21 cellular contexts compared by ENCODE assay signal in the genomic region with DNA sequence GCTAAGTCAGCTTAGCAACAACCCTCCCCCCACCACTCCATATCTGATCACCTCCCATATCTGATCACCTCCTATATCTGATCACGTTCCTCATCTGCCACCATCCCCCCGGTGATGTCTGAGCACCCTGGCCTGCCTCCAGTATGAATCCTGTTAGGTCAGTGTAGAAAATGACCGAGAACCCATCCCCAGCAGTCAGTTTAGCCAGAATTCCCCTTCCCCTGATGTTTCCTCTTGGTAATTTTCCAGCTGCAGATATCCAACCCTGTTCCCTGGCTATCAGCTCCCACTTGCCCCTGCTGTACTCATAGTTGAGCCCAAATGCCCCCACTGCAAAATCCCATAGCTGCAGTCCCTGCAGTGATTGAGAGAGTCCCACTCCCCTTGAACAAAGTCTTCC. TPM values are rescaled to one million over a fixed set of nuclear protein-coding genes. Genes with fewer than 3 reads are reported as not detected.
DNase-seq lines count a peak whose midpoint lies in the region; ATAC-seq and TF ChIP-seq lines count a peak whose summit lies in the region.
"Had no signal": no experiment of that assay in that cellular context is flagged by ENCODE, and none has a peak within 500 bp of the region (broad histone marks: within the 10 kb centered on the region; RNA-seq: fewer than 3 reads in every experiment).

No MANE protein-coding gene starts in this region.

- no peak for ATAC-seq in CD4-positive, CD25-positive, alpha-beta regulatory T cell (ENCODE audit: low read depth in 2 of 2)
- no peak for ATAC-seq in central memory CD8-positive, alpha-beta T cell (replicated peaks; ENCODE audit: extremely low read depth, poor library complexity, severe bottlenecking)
- no peak for ATAC-seq in naive thymus-derived CD4-positive, alpha-beta T cell
- ATAC-seq in Right ventricle myocardium inferior, result no peak
- ATAC-seq: left colon had no signal

- H3K23me2 ChIP-seq in H9 (ENCODE audit: insufficient read length, low read depth, low read length, poor library complexity, severe bottlenecking), result no peaks in the 10 kb centered on the region

- no peak overlapping the region for H4K91ac ChIP-seq in H9 (ENCODE audit: insufficient read length, low read depth, low read length)

- H3K18ac ChIP-seq in H9 (ENCODE audit: insufficient read length, low read depth, low read length) (no peak overlapping the region), mesendoderm (ENCODE audit: low read length) (no peak overlapping the region)

- H3K14ac ChIP-seq in H9 (ENCODE audit: insufficient read depth, low read length), result no peak overlapping the region

- no peak overlapping the region for H3K4ac ChIP-seq in H9 (ENCODE audit: low read depth, low read length)
- H3K4ac ChIP-seq in mesendoderm (ENCODE audit: low read depth, low read length), result no peak overlapping the region

- intact Hi-C loops in naive thymus-derived CD4-positive, alpha-beta T cell (cut with micrococcal nuclease), result no loop called here
- intact Hi-C loops in Right ventricle myocardium inferior (cut with DNase I), result no loop called here

- H3K56ac ChIP-seq in H9 (ENCODE audit: insufficient read length, low read depth, low read length), result no peak overlapping the region
- no peak overlapping the region for H3K56ac ChIP-seq in mesendoderm (ENCODE audit: low read length)

- H3K4me3 ChIP-seq in CD4-positive, CD25-positive, alpha-beta regulatory T cell (ENCODE audit: low read depth, low read length), result no peak overlapping the region
- H3K4me3 ChIP-seq in naive thymus-derived CD4-positive, alpha-beta T cell (ENCODE audit: low read length), result no peak overlapping the region
- H3K4me3 ChIP-seq in mesendoderm (ENCODE audit: low read length), result no peak overlapping the region
- H3K4me3 ChIP-seq: colonic mucosa, Peyer's patch, SJSA1 had no signal

- no peak for TF ChIP-seq CTCF in H9 (conservative IDR thresholded peaks at IDR 0.05)

- H3K27ac ChIP-seq in CD4-positive, CD25-positive, alpha-beta regulatory T cell (ENCODE audit: insufficient read depth, low read length, poor library complexity, severe bottlenecking), result peak overlapping the region; percentile 17
- H3K27ac ChIP-seq in H9 (ENCODE audit: insufficient read length, low read depth, low read length) (no peak overlapping the region), mesendoderm (ENCODE audit: low read depth, low read length) (no peak overlapping the region)
- H3K27ac ChIP-seq in naive thymus-derived CD4-positive, alpha-beta T cell (ENCODE audit: low read depth, low read length), result peak overlapping the region; percentile 28
- H3K27ac ChIP-seq: colonic mucosa, Peyer's patch, SJSA1 had no signal

- CTCF ChIA-PET in naive thymus-derived CD4-positive, alpha-beta T cell (lab: Charles Lee), result interaction anchor here (6.6 to 8.1 kb wide), 2 partner anchors 10 to 53 kb away, joined by 119 to 149 read pairs; a partner anchor contains a TSS

- peaks cover 55% of the 10 kb centered on the region for H3K36me3 Mint-ChIP-seq in CD4-positive, CD25-positive, alpha-beta regulatory T cell
- peaks cover 0 to 2% (median 0%) of the 10 kb centered on the region in 3 experiments; a peak in 2 of 7 replicates for H3K36me3 Mint-ChIP-seq in H9 (ENCODE audit: insufficient read depth in 1 of 3, low read depth in 3 of 3)
- H3K36me3 Mint-ChIP-seq in central memory CD8-positive, alpha-beta T cell (ENCODE audit: insufficient read depth), result peaks cover 63% of the 10 kb centered on the region
- peaks cover 10 to 54% (median 30%) of the 10 kb centered on the region in 5 donors for H3K36me3 Mint-ChIP-seq in naive thymus-derived CD4-positive, alpha-beta T cell
- H3K36me3 Mint-ChIP-seq: brain had no signal

- H2BK15ac ChIP-seq in H9 (ENCODE audit: low read depth, low read length) (no peak overlapping the region), mesendoderm (replicated peaks; ENCODE audit: low read depth) (no peak overlapping the region)

- DNase-seq in CD4-positive, CD25-positive, alpha-beta regulatory T cell, result no peak
- DNase-seq in H9 (no peak), mesendoderm (no peak), activated gamma-delta T cell (lab: John Stamatoyannopoulos, UW) (no peak), Right ventricle myocardium inferior (ENCODE audit: missing footprints) (no peak)
- no peak for DNase-seq in central memory CD8-positive, alpha-beta T cell (ENCODE audit: low spot score in 2 of 2)
- no peak for DNase-seq in naive thymus-derived CD4-positive, alpha-beta T cell
- no peak for DNase-seq in stimulated activated CD4-positive, alpha-beta T cell treated with anti-CD3 and anti-CD28 coated beads, Interleukin-4, amount 100 ng/mL, for 24 hours
- DNase-seq: activated CD4-positive, CD25-positive, alpha-beta regulatory T cell treated with anti-CD3 and anti-CD28 coated beads, Interleukin-2, amount 50 U/mL, for 72 hours; activated CD8-positive, alpha-beta memory T cell treated with anti-CD3 and anti-CD28 coated beads, Interleukin-2, amount 50 U/mL, for 48 hours; colonic mucosa; left colon; NCI-H1092 treated with DMSO at 0.1 percent for 48 hours; NCI-H2029 treated with DMSO at 0.1 percent for 48 hours; NCI-H446 treated with DMSO at 0.1 percent for 48 hours; Peyer's patch; stimulated activated CD4-positive, alpha-beta T cell treated with anti-CD3 and anti-CD28 coated beads, Interleukin-4, amount 100 ng/mL, for 1 hour; T1000 had no signal

- no peaks in the 10 kb centered on the region for H3K9me3 ChIP-seq in CD4-positive, CD25-positive, alpha-beta regulatory T cell (ENCODE audit: control insufficient read depth in 2 of 2, low read length in 2 of 2)
- no peaks in the 10 kb centered on the region for H3K9me3 ChIP-seq in H9 (ENCODE audit: control insufficient read depth, low read depth, low read length)
- H3K9me3 ChIP-seq in naive thymus-derived CD4-positive, alpha-beta T cell (ENCODE audit: control insufficient read depth in 2 of 3, low read length in 3 of 3), result no peaks in the 10 kb centered on the region
- H3K9me3 ChIP-seq: colonic mucosa, Peyer's patch had no signal

- H3K9ac ChIP-seq in H9 (ENCODE audit: extremely low read depth, insufficient read length, low read length), result no peak overlapping the region
- no peak overlapping the region for H3K9ac ChIP-seq in mesendoderm (ENCODE audit: low read length)

- peaks cover 0 to 4% (median 0%) of the 10 kb centered on the region in 7 donors for H3K9me3 Mint-ChIP-seq in CD4-positive, CD25-positive, alpha-beta regulatory T cell
- peaks cover 2 to 3% of the 10 kb centered on the region in 2 experiments; a peak in 3 of 5 replicates for H3K9me3 Mint-ChIP-seq in H9
- no peaks in the 10 kb centered on the region for H3K9me3 Mint-ChIP-seq in central memory CD8-positive, alpha-beta T cell
- H3K9me3 Mint-ChIP-seq in naive thymus-derived CD4-positive, alpha-beta T cell, result peaks cover 0 to 6% (median 0%) of the 10 kb centered on the region in 11 donors

- H3K4me1 Mint-ChIP-seq in CD4-positive, CD25-positive, alpha-beta regulatory T cell, result peaks cover 20 to 97% (median 58%) of the 10 kb centered on the region in 4 donors
- H3K4me1 Mint-ChIP-seq in H9, result peaks cover 36% of the 10 kb centered on the region in 2 experiments
- H3K4me1 Mint-ChIP-seq in central memory CD8-positive, alpha-beta T cell, result peaks cover 76% of the 10 kb centered on the region
- peaks cover 59 to 91% (median 79%) of the 10 kb centered on the region in 7 donors for H3K4me1 Mint-ChIP-seq in naive thymus-derived CD4-positive, alpha-beta T cell

- H2AFZ ChIP-seq in H9 (ENCODE audit: low read length), result no peak overlapping the region

- no peak overlapping the region for H4K5ac ChIP-seq in H9 (ENCODE audit: insufficient read length, low read depth, low read length)
- no peak overlapping the region for H4K5ac ChIP-seq in mesendoderm (ENCODE audit: low read length)

- no peak overlapping the region for H3K23ac ChIP-seq in H9 (ENCODE audit: insufficient read length, low read depth, low read length)
- no peak overlapping the region for H3K23ac ChIP-seq in mesendoderm (ENCODE audit: low read length)

- H2BK12ac ChIP-seq in H9 (ENCODE audit: insufficient read length, low read depth, low read length), result no peak overlapping the region

- H3K27me3 Mint-ChIP-seq in CD4-positive, CD25-positive, alpha-beta regulatory T cell, result no peaks in the 10 kb centered on the region
- no peaks in the 10 kb centered on the region; the same call in 1 of the 2 replicates for H3K27me3 Mint-ChIP-seq in H9 (ENCODE audit: low read depth)
- H3K27me3 Mint-ChIP-seq in central memory CD8-positive, alpha-beta T cell, result no peaks in the 10 kb centered on the region
- no peaks in the 10 kb centered on the region for H3K27me3 Mint-ChIP-seq in naive thymus-derived CD4-positive, alpha-beta T cell

- peaks cover 77% of the 10 kb centered on the region for H3K4me1 ChIP-seq in CD4-positive, CD25-positive, alpha-beta regulatory T cell (ENCODE audit: control insufficient read depth, insufficient read depth, low read length, poor library complexity, severe bottlenecking)
- peaks cover 3% of the 10 kb centered on the region; the same call in 1 of the 2 replicates for H3K4me1 ChIP-seq in H9 (ENCODE audit: insufficient read depth, low read length)
- peaks cover 40 to 55% of the 10 kb centered on the region in 2 donors for H3K4me1 ChIP-seq in naive thymus-derived CD4-positive, alpha-beta T cell (ENCODE audit: control insufficient read depth in 2 of 2, insufficient read depth in 2 of 2, low read length in 2 of 2)
- H3K4me1 ChIP-seq in mesendoderm (ENCODE audit: control insufficient read depth, low read depth, low read length), result no peaks in the 10 kb centered on the region

- no peak overlapping the region for H4K8ac ChIP-seq in H9 (replicated peaks; ENCODE audit: insufficient read length, low read depth, low read length)
- H4K8ac ChIP-seq in mesendoderm (ENCODE audit: low read depth, low read length), result no peak overlapping the region

- POLR2A ChIA-PET in naive thymus-derived CD4-positive, alpha-beta T cell (lab: Charles Lee), result interaction anchor here (0.8 to 10.5 kb wide), 5 partner anchors 10 to 55 kb away, joined by 3 to 110 read pairs (median 4); a partner anchor contains a TSS

- H2BK5ac ChIP-seq in H9 (ENCODE audit: insufficient read length, low read length), result no peak overlapping the region
- no peak overlapping the region for H2BK5ac ChIP-seq in mesendoderm (ENCODE audit: low read length)

- H2BK120ac ChIP-seq in H9 (ENCODE audit: low read depth, low read length, poor library complexity, severe bottlenecking) (no peak overlapping the region), mesendoderm (ENCODE audit: low read depth, low read length) (no peak overlapping the region)

- H3T11ph ChIP-seq in H9 (ENCODE audit: low read length), result no peak overlapping the region

- no peak overlapping the region for H2BK20ac ChIP-seq in H9 (ENCODE audit: low read depth, low read length, poor library complexity, severe bottlenecking)

- H3K4me2 ChIP-seq in H9 (ENCODE audit: insufficient read depth, insufficient read length, low read length) (no peak overlapping the region), mesendoderm (ENCODE audit: low read length) (no peak overlapping the region)

- peak overlapping the region in 3 of 4 donors; percentile 31 to 56 (median 48) for H3K4me3 Mint-ChIP-seq in CD4-positive, CD25-positive, alpha-beta regulatory T cell
- H3K4me3 Mint-ChIP-seq in H9, result no peak overlapping the region
- no peak overlapping the region for H3K4me3 Mint-ChIP-seq in central memory CD8-positive, alpha-beta T cell
- peak overlapping the region in 2 of 10 donors; percentile 10 to 53 for H3K4me3 Mint-ChIP-seq in naive thymus-derived CD4-positive, alpha-beta T cell
- H3K4me3 Mint-ChIP-seq: brain had no signal

- H3K36me3 ChIP-seq in CD4-positive, CD25-positive, alpha-beta regulatory T cell (ENCODE audit: control insufficient read depth, insufficient read depth, low read length), result peaks cover 70% of the 10 kb centered on the region
- peaks cover 20 to 57% (median 39%) of the 10 kb centered on the region in 3 experiments for H3K36me3 ChIP-seq in naive thymus-derived CD4-positive, alpha-beta T cell (ENCODE audit: control insufficient read depth in 2 of 3, insufficient read depth in 3 of 3, low read length in 3 of 3)
- no peaks in the 10 kb centered on the region for H3K36me3 ChIP-seq in mesendoderm (ENCODE audit: control insufficient read depth, insufficient read depth, low read length)
- H3K36me3 ChIP-seq: colonic mucosa, Peyer's patch, SJSA1 had no signal

- H3K27ac Mint-ChIP-seq in CD4-positive, CD25-positive, alpha-beta regulatory T cell, result peak overlapping the region; percentile 69 to 87 (median 71)
- H3K27ac Mint-ChIP-seq in H9, result peak overlapping the region in 2 of 3 experiments; percentile 51 to 53; a peak in 2 of 7 replicates
- peak overlapping the region; percentile 95 for H3K27ac Mint-ChIP-seq in central memory CD8-positive, alpha-beta T cell (ENCODE audit: low read depth)
- H3K27ac Mint-ChIP-seq in naive thymus-derived CD4-positive, alpha-beta T cell, result peak overlapping the region; percentile 22 to 92 (median 82)

- H2AK5ac ChIP-seq in H9 (ENCODE audit: insufficient read length, low read length) (no peak overlapping the region), mesendoderm (ENCODE audit: low read length) (no peak overlapping the region)

- no CpG with 5 or more reads among the region's 3 CpGs for WGBS in H9 (ENCODE audit: extremely low coverage, insufficient read length, low lambda C conversion rate)
- WGBS in mesendoderm (ENCODE audit: extremely low coverage, insufficient coverage, low lambda C conversion rate), result no CpG with 5 or more reads among the region's 3 CpGs

- no peaks in the 10 kb centered on the region for H3K79me1 ChIP-seq in H9 (ENCODE audit: insufficient read depth, low read depth, low read length, poor library complexity, severe bottlenecking)
- no peaks in the 10 kb centered on the region for H3K79me1 ChIP-seq in mesendoderm (ENCODE audit: low read length)

- H3K27me3 ChIP-seq in CD4-positive, CD25-positive, alpha-beta regulatory T cell (ENCODE audit: control insufficient read depth, insufficient read depth, low read length), result no peaks in the 10 kb centered on the region
- H3K27me3 ChIP-seq in H9 (ENCODE audit: insufficient read depth, low read length), result no peaks in the 10 kb centered on the region
- no peaks in the 10 kb centered on the region for H3K27me3 ChIP-seq in naive thymus-derived CD4-positive, alpha-beta T cell (ENCODE audit: control insufficient read depth in 2 of 2, insufficient read depth in 2 of 2, low read length in 2 of 2)
- H3K27me3 ChIP-seq in mesendoderm (ENCODE audit: insufficient read depth, low read length, poor library complexity), result no peaks in the 10 kb centered on the region
- H3K27me3 ChIP-seq: colonic mucosa, Peyer's patch, SJSA1 had no signal

- H3K79me2 ChIP-seq in H9 (ENCODE audit: insufficient read depth, low read length), result no peaks in the 10 kb centered on the region
- no peaks in the 10 kb centered on the region for H3K79me2 ChIP-seq in mesendoderm (ENCODE audit: control insufficient read depth, insufficient read depth, low read length)

- H4K20me1 ChIP-seq in H9 (ENCODE audit: control insufficient read depth, insufficient read depth, insufficient read length), result peaks cover 4% of the 10 kb centered on the region

RNA-seq across cellular contexts. Expression of a gene that starts 12.5 kb away (rescaled TPM):
- 218 TPM for total RNA-seq in CD4-positive, CD25-positive, alpha-beta regulatory T cell
- polyA plus RNA-seq in CD4-positive, CD25-positive, alpha-beta regulatory T cell, result 100 to 1,000 TPM; 722 to 844 (median 818) TPM
- total RNA-seq in H9 (2021) (0.09 and 0.15 TPM in 2 replicates), Right ventricle myocardium inferior (4.9 TPM)
- 100 to 1,000 TPM in 4 of 5 experiments, 10 to 100 TPM in 1; 54.3 to 217 (median 154) TPM for total RNA-seq in naive thymus-derived CD4-positive, alpha-beta T cell
- polyA plus RNA-seq in naive thymus-derived CD4-positive, alpha-beta T cell, result 100 to 1,000 TPM; 530 to 831 TPM
- polyA plus RNA-seq in mesendoderm (2013, experiment 1 of 2), result 0.03 TPM
- 0.11 TPM for polyA plus RNA-seq in mesendoderm (2013, experiment 2 of 2)

RNA-seq across cellular contexts. Expression of a gene that starts 23.3 kb away (rescaled TPM):
- 5.9 TPM for total RNA-seq in CD4-positive, CD25-positive, alpha-beta regulatory T cell
- 1 to 10 TPM in 2 of 4 donors, under 1 TPM in 1, not detected in 1; 0.90 to 3.5 (median 1.5) TPM for polyA plus RNA-seq in CD4-positive, CD25-positive, alpha-beta regulatory T cell
- total RNA-seq in H9 (2021), result not detected in 2 replicates
- total RNA-seq in naive thymus-derived CD4-positive, alpha-beta T cell, result 1 to 10 TPM in 2 of 5 experiments, under 1 TPM in 2, not detected in 1; 0.27 to 1.6 (median 0.81) TPM
- under 1 TPM; 0.13 to 0.59 TPM for polyA plus RNA-seq in naive thymus-derived CD4-positive, alpha-beta T cell
- polyA plus RNA-seq in mesendoderm (2013, experiment 1 of 2), result 0.14 TPM
- polyA plus RNA-seq in mesendoderm (2013, experiment 2 of 2), result 0.13 TPM
- total RNA-seq in Right ventricle myocardium inferior, result 1.3 TPM
- total RNA-seq: renal cortical epithelial cell had no signal

RNA-seq across cellular contexts. Expression of a gene that starts 58.8 kb away (rescaled TPM):
- total RNA-seq in CD4-positive, CD25-positive, alpha-beta regulatory T cell, result 173 TPM
- polyA plus RNA-seq in CD4-positive, CD25-positive, alpha-beta regulatory T cell, result 100 to 1,000 TPM; 241 to 295 (median 260) TPM
- 63.9 and 64.9 TPM in 2 replicates for total RNA-seq in H9 (2021)
- 100 to 1,000 TPM in 4 of 5 experiments, 10 to 100 TPM in 1; 51.7 to 212 (median 191) TPM for total RNA-seq in naive thymus-derived CD4-positive, alpha-beta T cell
- polyA plus RNA-seq in naive thymus-derived CD4-positive, alpha-beta T cell, result 100 to 1,000 TPM; 325 to 401 TPM
- polyA plus RNA-seq in mesendoderm (2013, experiment 1 of 2), result 67.0 TPM
- polyA plus RNA-seq in mesendoderm (2013, experiment 2 of 2), result 63.2 TPM
- total RNA-seq in Right ventricle myocardium inferior, result 444 TPM

Comparison
In these comparisons a context has a peak if more than half of its experiments do, and no peak if none do; other contexts are left out.
1. H3K27ac ChIP-seq: peak in CD4-positive, CD25-positive, alpha-beta regulatory T cell (single experiment) and naive thymus-derived CD4-positive, alpha-beta T cell (single experiment); none in H9 (single experiment) and mesendoderm (single experiment).
2. H3K4me3 Mint-ChIP-seq: peak in CD4-positive, CD25-positive, alpha-beta regulatory T cell (3 of 4); none in H9 (0 of 2) and central memory CD8-positive, alpha-beta T cell (single experiment).
3. Peak in every context shown above with its lines, with median percentiles within 50 percentile points of each other: H3K27ac Mint-ChIP-seq.